Comparison of ENCODE assay signal across 8 cellular contexts in the genomic region with DNA sequence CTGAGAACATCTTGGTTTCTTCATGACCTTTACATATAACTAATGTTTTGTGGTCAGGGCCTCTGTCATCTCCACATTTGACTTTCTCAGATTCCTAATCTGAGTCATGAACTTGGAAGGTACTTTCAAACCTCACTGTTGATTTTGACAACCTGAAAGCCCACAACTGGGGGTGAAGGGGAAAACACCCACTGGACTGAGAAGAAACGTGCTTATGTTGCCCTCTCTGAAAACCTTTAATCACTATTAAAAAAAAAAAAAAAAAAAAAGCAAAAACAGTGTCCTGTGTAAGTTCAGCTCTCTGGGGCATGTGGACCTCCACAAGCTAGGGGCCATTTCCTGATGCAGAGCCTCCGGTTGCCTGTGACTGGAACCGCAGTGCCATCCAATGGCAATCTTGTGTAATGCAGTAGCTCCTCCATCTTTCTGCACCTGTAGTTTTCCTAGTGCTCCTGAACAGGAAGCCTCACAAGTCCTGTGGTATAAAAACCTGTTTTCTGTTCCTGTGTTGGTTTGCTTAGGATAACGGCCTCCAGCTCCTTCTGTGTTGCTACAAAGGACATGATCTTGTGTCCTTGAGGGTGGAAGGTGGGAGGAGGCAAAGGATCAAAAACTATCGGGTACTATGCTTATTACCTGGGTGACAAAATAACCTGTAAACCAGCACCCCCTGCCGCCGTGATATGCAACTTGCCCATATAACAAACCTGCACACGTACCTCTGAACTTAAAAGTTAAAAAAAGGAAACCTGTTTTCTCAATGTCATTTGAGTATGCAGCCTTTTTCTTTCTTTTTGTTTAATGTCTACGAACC.
DNase-seq lines count a peak whose midpoint lies in the region; ATAC-seq and TF ChIP-seq lines count a peak whose summit lies in the region.

No MANE protein-coding gene starts in this region.

- H3K27me3 Mint-ChIP-seq in WTC11 (ENCODE audit: low read depth): no peaks in the 10 kb centered on the region
- H3K27me3 Mint-ChIP-seq in osteocyte (ENCODE audit: unreplicated experiment): no peaks in the 10 kb centered on the region

- CTCF ChIA-PET in WTC11 (lab: Charles Lee): interaction anchor here (0.5 to 3.0 kb wide), 79 partner anchors 9 to 1320 kb away, joined by 3 to 62 read pairs (median 4); a partner anchor contains a TSS

- H3K4me3 Mint-ChIP-seq in WTC11: peak overlapping the region; percentile 37; the same call in 1 of the 2 replicates
- no peak overlapping the region for H3K4me3 Mint-ChIP-seq in osteocyte (ENCODE audit: unreplicated experiment)

- H3K9me3 Mint-ChIP-seq in WTC11 (no peaks in the 10 kb centered on the region), osteocyte (ENCODE audit: unreplicated experiment) (no peaks in the 10 kb centered on the region)

- TF ChIP-seq CTCF in WTC11 (IDR thresholded peaks at IDR 0.05) (peak; percentile 72; the same call in 1 of the 2 replicates), epithelial cell of esophagus (IDR thresholded peaks at IDR 0.05; ENCODE audit: insufficient read depth, low read depth, low read length, missing control alignments) (peak; percentile 86), osteocyte (IDR thresholded peaks at IDR 0.05) (peak; percentile 32)

- H3K36me3 Mint-ChIP-seq in WTC11 (no peaks in the 10 kb centered on the region), osteocyte (ENCODE audit: unreplicated experiment) (no peaks in the 10 kb centered on the region)

- DNase-seq in DMS79 (lab: John Stamatoyannopoulos, UW) (peak; percentile 73), NCI-H2196 (lab: John Stamatoyannopoulos, UW; ENCODE audit: unreplicated experiment) (peak; percentile 76), WTC11 (ENCODE audit: low spot score) (peak; percentile 80), epithelial cell of esophagus (ENCODE audit: low read depth) (peak; percentile 72), osteocyte (ENCODE audit: extremely low spot score, unreplicated experiment) (no peak), glomerular visceral epithelial cell (ENCODE audit: extremely low spot score) (no peak)

- H3K27ac Mint-ChIP-seq in WTC11 (no peak overlapping the region), osteocyte (ENCODE audit: unreplicated experiment) (no peak overlapping the region)

- H3K4me1 Mint-ChIP-seq in WTC11 (no peaks in the 10 kb centered on the region), osteocyte (ENCODE audit: unreplicated experiment) (no peaks in the 10 kb centered on the region)

- POLR2A ChIA-PET in WTC11 (lab: Charles Lee): interaction anchor here (0.6 to 1.2 kb wide), 4 partner anchors 20 to 385 kb away, joined by 3 to 5 read pairs (median 4); no protein-coding TSS in a partner anchor

- no peak overlapping the region for H3K4me3 ChIP-seq in epithelial cell of esophagus (ENCODE audit: low read length)

- peak; percentile 79 for ATAC-seq in GM19463 (IDR thresholded peaks at IDR 0.05; ENCODE audit: unreplicated experiment)
- peak; percentile 87 for ATAC-seq in HG03432 (IDR thresholded peaks at IDR 0.05; ENCODE audit: unreplicated experiment)
- peak; percentile 99 for ATAC-seq in WTC11

TF ChIP-seq in WTC11, 78 proteins besides CTCF, POLR2A, EP300 and RAD21 (continues in another document):
- TF ChIP-seq, protein P1, sequence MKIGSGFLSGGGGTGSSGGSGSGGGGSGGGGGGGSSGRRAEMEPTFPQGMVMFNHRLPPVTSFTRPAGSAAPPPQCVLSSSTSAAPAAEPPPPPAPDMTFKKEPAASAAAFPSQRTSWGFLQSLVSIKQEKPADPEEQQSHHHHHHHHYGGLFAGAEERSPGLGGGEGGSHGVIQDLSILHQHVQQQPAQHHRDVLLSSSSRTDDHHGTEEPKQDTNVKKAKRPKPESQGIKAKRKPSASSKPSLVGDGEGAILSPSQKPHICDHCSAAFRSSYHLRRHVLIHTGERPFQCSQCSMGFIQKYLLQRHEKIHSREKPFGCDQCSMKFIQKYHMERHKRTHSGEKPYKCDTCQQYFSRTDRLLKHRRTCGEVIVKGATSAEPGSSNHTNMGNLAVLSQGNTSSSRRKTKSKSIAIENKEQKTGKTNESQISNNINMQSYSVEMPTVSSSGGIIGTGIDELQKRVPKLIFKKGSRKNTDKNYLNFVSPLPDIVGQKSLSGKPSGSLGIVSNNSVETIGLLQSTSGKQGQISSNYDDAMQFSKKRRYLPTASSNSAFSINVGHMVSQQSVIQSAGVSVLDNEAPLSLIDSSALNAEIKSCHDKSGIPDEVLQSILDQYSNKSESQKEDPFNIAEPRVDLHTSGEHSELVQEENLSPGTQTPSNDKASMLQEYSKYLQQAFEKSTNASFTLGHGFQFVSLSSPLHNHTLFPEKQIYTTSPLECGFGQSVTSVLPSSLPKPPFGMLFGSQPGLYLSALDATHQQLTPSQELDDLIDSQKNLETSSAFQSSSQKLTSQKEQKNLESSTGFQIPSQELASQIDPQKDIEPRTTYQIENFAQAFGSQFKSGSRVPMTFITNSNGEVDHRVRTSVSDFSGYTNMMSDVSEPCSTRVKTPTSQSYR (CRISPR knock-in tag; IDR thresholded peaks at IDR 0.05): no peak
- TF ChIP-seq SMAD3 (CRISPR knock-in tag; IDR thresholded peaks at IDR 0.05; ENCODE audit: borderline replicate concordance): no peak
- no peak for TF ChIP-seq JAZF1 (CRISPR knock-in tag; IDR thresholded peaks at IDR 0.05)
- TF ChIP-seq, protein P2, sequence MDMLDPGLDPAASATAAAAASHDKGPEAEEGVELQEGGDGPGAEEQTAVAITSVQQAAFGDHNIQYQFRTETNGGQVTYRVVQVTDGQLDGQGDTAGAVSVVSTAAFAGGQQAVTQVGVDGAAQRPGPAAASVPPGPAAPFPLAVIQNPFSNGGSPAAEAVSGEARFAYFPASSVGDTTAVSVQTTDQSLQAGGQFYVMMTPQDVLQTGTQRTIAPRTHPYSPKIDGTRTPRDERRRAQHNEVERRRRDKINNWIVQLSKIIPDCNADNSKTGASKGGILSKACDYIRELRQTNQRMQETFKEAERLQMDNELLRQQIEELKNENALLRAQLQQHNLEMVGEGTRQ (CRISPR knock-in tag; IDR thresholded peaks at IDR 0.05): no peak
- no peak for TF ChIP-seq OVOL2 (CRISPR knock-in tag; IDR thresholded peaks at IDR 0.05; ENCODE audit: borderline replicate concordance)
- TF ChIP-seq, protein P3, sequence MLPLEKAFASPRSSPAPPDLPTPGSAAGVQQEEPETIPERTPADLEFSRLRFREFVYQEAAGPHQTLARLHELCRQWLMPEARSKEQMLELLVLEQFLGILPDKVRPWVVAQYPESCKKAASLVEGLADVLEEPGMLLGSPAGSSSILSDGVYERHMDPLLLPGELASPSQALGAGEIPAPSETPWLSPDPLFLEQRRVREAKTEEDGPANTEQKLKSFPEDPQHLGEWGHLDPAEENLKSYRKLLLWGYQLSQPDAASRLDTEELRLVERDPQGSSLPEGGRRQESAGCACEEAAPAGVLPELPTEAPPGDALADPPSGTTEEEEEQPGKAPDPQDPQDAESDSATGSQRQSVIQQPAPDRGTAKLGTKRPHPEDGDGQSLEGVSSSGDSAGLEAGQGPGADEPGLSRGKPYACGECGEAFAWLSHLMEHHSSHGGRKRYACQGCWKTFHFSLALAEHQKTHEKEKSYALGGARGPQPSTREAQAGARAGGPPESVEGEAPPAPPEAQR (CRISPR knock-in tag; IDR thresholded peaks at IDR 0.05): no peak
- TF ChIP-seq NR1H2 (CRISPR knock-in tag; IDR thresholded peaks at IDR 0.05): no peak
- TF ChIP-seq, protein P4, sequence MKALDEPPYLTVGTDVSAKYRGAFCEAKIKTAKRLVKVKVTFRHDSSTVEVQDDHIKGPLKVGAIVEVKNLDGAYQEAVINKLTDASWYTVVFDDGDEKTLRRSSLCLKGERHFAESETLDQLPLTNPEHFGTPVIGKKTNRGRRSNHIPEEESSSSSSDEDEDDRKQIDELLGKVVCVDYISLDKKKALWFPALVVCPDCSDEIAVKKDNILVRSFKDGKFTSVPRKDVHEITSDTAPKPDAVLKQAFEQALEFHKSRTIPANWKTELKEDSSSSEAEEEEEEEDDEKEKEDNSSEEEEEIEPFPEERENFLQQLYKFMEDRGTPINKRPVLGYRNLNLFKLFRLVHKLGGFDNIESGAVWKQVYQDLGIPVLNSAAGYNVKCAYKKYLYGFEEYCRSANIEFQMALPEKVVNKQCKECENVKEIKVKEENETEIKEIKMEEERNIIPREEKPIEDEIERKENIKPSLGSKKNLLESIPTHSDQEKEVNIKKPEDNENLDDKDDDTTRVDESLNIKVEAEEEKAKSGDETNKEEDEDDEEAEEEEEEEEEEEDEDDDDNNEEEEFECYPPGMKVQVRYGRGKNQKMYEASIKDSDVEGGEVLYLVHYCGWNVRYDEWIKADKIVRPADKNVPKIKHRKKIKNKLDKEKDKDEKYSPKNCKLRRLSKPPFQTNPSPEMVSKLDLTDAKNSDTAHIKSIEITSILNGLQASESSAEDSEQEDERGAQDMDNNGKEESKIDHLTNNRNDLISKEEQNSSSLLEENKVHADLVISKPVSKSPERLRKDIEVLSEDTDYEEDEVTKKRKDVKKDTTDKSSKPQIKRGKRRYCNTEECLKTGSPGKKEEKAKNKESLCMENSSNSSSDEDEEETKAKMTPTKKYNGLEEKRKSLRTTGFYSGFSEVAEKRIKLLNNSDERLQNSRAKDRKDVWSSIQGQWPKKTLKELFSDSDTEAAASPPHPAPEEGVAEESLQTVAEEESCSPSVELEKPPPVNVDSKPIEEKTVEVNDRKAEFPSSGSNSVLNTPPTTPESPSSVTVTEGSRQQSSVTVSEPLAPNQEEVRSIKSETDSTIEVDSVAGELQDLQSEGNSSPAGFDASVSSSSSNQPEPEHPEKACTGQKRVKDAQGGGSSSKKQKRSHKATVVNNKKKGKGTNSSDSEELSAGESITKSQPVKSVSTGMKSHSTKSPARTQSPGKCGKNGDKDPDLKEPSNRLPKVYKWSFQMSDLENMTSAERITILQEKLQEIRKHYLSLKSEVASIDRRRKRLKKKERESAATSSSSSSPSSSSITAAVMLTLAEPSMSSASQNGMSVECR (CRISPR knock-in tag; IDR thresholded peaks at IDR 0.05; ENCODE audit: borderline replicate concordance): no peak
- no peak for TF ChIP-seq ETV6 (CRISPR knock-in tag; IDR thresholded peaks at IDR 0.05)
- TF ChIP-seq, protein P5, sequence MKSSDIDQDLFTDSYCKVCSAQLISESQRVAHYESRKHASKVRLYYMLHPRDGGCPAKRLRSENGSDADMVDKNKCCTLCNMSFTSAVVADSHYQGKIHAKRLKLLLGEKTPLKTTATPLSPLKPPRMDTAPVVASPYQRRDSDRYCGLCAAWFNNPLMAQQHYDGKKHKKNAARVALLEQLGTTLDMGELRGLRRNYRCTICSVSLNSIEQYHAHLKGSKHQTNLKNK (CRISPR knock-in tag; IDR thresholded peaks at IDR 0.05): no peak
- no peak for TF ChIP-seq ZNF317 (CRISPR knock-in tag; IDR thresholded peaks at IDR 0.05; ENCODE audit: borderline replicate concordance, low read depth)

Comparison
In these comparisons a context has a peak if more than half of its experiments do, and no peak if none do; other contexts are left out.
1. DNase-seq: peak in DMS79 (single experiment), NCI-H2196 (single experiment), WTC11 (single experiment) and epithelial cell of esophagus (single experiment); none in osteocyte (single experiment) and glomerular visceral epithelial cell (single experiment).
2. CTCF ChIP-seq: peak in every context shown above with its lines; median percentile 86 in epithelial cell of esophagus; 72 in WTC11; 32 in osteocyte.
3. Peak in every context shown above with its lines, with median percentiles within 50 percentile points of each other: ATAC-seq.